ENCODE assay signal across 25 cellular contexts in the genomic region with DNA sequence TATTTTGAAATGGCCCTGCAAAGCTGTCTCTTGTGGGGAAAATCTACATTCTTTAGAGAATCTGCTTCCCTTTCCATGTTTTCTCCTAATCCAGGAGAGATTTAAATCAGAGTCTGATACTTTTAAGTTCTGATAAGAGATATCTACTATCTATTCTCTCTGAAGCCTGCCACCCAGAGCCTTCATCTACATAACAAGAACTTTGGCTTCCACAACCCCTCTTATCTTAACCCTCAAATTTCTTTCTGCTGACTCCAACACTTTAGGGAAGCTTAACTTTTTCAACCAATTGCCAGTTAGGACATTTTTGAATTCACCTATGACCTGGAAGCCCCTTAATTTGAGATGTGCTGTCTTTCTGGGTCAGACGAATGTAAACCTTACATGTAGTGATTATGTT.
"Had no signal": no experiment of that assay in that cellular context is flagged by ENCODE, and none has a peak within 500 bp of the region (broad histone marks: within the 10 kb centered on the region; RNA-seq: fewer than 3 reads in every experiment).

No MANE protein-coding gene starts in this region.

- H3K36me3 ChIP-seq: ascending aorta, esophagus squamous epithelium had no signal

- ATAC-seq: activated naive CD4-positive, alpha-beta T cell treated with anti-CD3 and anti-CD28 coated beads, Interleukin-2, amount 50 U/mL, for 72 hours; activated T-cell treated with anti-CD3 and anti-CD28 coated beads, Interleukin-2, amount 50 U/mL, for 72 hours had no signal

- DNase-seq: activated CD4-positive, alpha-beta memory T cell treated with anti-CD3 and anti-CD28 coated beads, Interleukin-2, amount 10 ng/mL, durations not matched to agents 7 days and 5 days; activated CD4-positive, alpha-beta T cell treated with anti-CD3 and anti-CD28 coated beads for 1 hour; activated CD4-positive, alpha-beta T cell treated with anti-CD3 and anti-CD28 coated beads for 4 hours; activated CD4-positive, alpha-beta T cell treated with anti-CD3 and anti-CD28 coated beads, Interleukin-2, amount 10 ng/mL, durations not matched to agents 7 days and 5 days; activated CD4-positive, alpha-beta T cell treated with anti-CD3 and anti-CD28 coated beads, Interleukin-2, amount 50 U/mL, for 4 hours; activated CD8-positive, alpha-beta memory T cell treated with anti-CD3 and anti-CD28 coated beads, Interleukin-2, amount 50 U/mL, for 48 hours; activated gamma-delta T cell; activated naive CD4-positive, alpha-beta T cell; activated naive CD4-positive, alpha-beta T cell treated with anti-CD3 and anti-CD28 coated beads, Interleukin-2, amount 10 ng/mL, durations not matched to agents 7 days and 5 days; activated naive CD8-positive, alpha-beta T cell treated with anti-CD3 and anti-CD28 coated beads, Interleukin-2, amount 10 ng/mL, durations not matched to agents 7 days and 5 days; activated T-cell treated with anti-CD3 and anti-CD28 coated beads for 4 hours; activated T-cell treated with anti-CD3 and anti-CD28 coated beads, Interleukin-2, amount 50 U/mL, for 24 hours; activated T-cell treated with anti-CD3 and anti-CD28 coated beads, Interleukin-2, amount 50 U/mL, for 72 hours; dorsolateral prefrontal cortex; effector memory CD4-positive, alpha-beta T cell; esophagus squamous epithelium; head of caudate nucleus; hippocampal formation; T-helper 2 cell had no signal

- H3K27ac ChIP-seq: ascending aorta, coronary artery, dorsolateral prefrontal cortex, esophagus squamous epithelium had no signal

- H3K9me3 ChIP-seq: ascending aorta, esophagus squamous epithelium had no signal

- H3K4me1 ChIP-seq: ascending aorta, esophagus squamous epithelium had no signal

- H3K27ac Mint-ChIP-seq: activated CD4-positive, alpha-beta memory T cell treated with anti-CD3 and anti-CD28 coated beads, Interleukin-2, amount 10 ng/mL, durations not matched to agents 7 days and 5 days; activated CD4-positive, alpha-beta T cell treated with anti-CD3 and anti-CD28 coated beads, Interleukin-2, amount 10 ng/mL, durations not matched to agents 7 days and 5 days; activated naive CD4-positive, alpha-beta T cell treated with anti-CD3 and anti-CD28 coated beads, Interleukin-2, amount 10 ng/mL, durations not matched to agents 7 days and 5 days; activated naive CD4-positive, alpha-beta T cell treated with anti-CD3 and anti-CD28 coated beads, Interleukin-2, amount 50 U/mL, for 72 hours; activated naive CD8-positive, alpha-beta T cell treated with anti-CD3 and anti-CD28 coated beads, Interleukin-2, amount 10 ng/mL, durations not matched to agents 7 days and 5 days; activated T-cell treated with anti-CD3 and anti-CD28 coated beads, Interleukin-2, amount 50 U/mL, for 24 hours; activated T-cell treated with anti-CD3 and anti-CD28 coated beads, Interleukin-2, amount 50 U/mL, for 72 hours; brain; dendritic cell treated with granulocyte-macrophage colony-stimulating factor and Interleukin-4, amounts not matched to agents 40 ng/mL and 50 ng/mL, for 4 days had no signal

- H3K4me1 Mint-ChIP-seq: activated CD4-positive, alpha-beta memory T cell treated with anti-CD3 and anti-CD28 coated beads, Interleukin-2, amount 10 ng/mL, durations not matched to agents 7 days and 5 days; activated CD4-positive, alpha-beta T cell treated with anti-CD3 and anti-CD28 coated beads, Interleukin-2, amount 10 ng/mL, durations not matched to agents 7 days and 5 days; activated naive CD4-positive, alpha-beta T cell treated with anti-CD3 and anti-CD28 coated beads, Interleukin-2, amount 10 ng/mL, durations not matched to agents 7 days and 5 days; activated naive CD8-positive, alpha-beta T cell treated with anti-CD3 and anti-CD28 coated beads, Interleukin-2, amount 10 ng/mL, durations not matched to agents 7 days and 5 days; brain; central memory CD8-positive, alpha-beta T cell had no signal

- H3K27me3 Mint-ChIP-seq: activated CD4-positive, alpha-beta memory T cell treated with anti-CD3 and anti-CD28 coated beads, Interleukin-2, amount 10 ng/mL, durations not matched to agents 7 days and 5 days; activated naive CD4-positive, alpha-beta T cell treated with anti-CD3 and anti-CD28 coated beads, Interleukin-2, amount 10 ng/mL, durations not matched to agents 7 days and 5 days; dendritic cell treated with granulocyte-macrophage colony-stimulating factor and Interleukin-4, amounts not matched to agents 40 ng/mL and 50 ng/mL, for 4 days had no signal

- H3K9me3 Mint-ChIP-seq: activated CD4-positive, alpha-beta memory T cell treated with anti-CD3 and anti-CD28 coated beads, Interleukin-2, amount 10 ng/mL, durations not matched to agents 7 days and 5 days; activated CD4-positive, alpha-beta T cell treated with anti-CD3 and anti-CD28 coated beads, Interleukin-2, amount 10 ng/mL, durations not matched to agents 7 days and 5 days had no signal

- H3K27me3 ChIP-seq: ascending aorta had no signal

- H3K4me3 Mint-ChIP-seq: activated CD4-positive, alpha-beta memory T cell treated with anti-CD3 and anti-CD28 coated beads, Interleukin-2, amount 10 ng/mL, durations not matched to agents 7 days and 5 days; activated CD4-positive, alpha-beta T cell treated with anti-CD3 and anti-CD28 coated beads, Interleukin-2, amount 10 ng/mL, durations not matched to agents 7 days and 5 days; activated naive CD4-positive, alpha-beta T cell treated with anti-CD3 and anti-CD28 coated beads, Interleukin-2, amount 10 ng/mL, durations not matched to agents 7 days and 5 days; activated naive CD8-positive, alpha-beta T cell treated with anti-CD3 and anti-CD28 coated beads, Interleukin-2, amount 10 ng/mL, durations not matched to agents 7 days and 5 days; activated T-cell treated with anti-CD3 and anti-CD28 coated beads, Interleukin-2, amount 50 U/mL, for 24 hours; activated T-cell treated with anti-CD3 and anti-CD28 coated beads, Interleukin-2, amount 50 U/mL, for 72 hours; brain; central memory CD8-positive, alpha-beta T cell; dendritic cell treated with granulocyte-macrophage colony-stimulating factor and Interleukin-4, amounts not matched to agents 40 ng/mL and 50 ng/mL, for 4 days had no signal

- H3K4me3 ChIP-seq: ascending aorta, coronary artery, dorsolateral prefrontal cortex, esophagus squamous epithelium had no signal

- H3K36me3 Mint-ChIP-seq: activated naive CD4-positive, alpha-beta T cell treated with anti-CD3 and anti-CD28 coated beads, Interleukin-2, amount 10 ng/mL, durations not matched to agents 7 days and 5 days; activated naive CD4-positive, alpha-beta T cell treated with anti-CD3 and anti-CD28 coated beads, Interleukin-2, amount 50 U/mL, for 72 hours; activated naive CD8-positive, alpha-beta T cell treated with anti-CD3 and anti-CD28 coated beads, Interleukin-2, amount 10 ng/mL, durations not matched to agents 7 days and 5 days; brain had no signal
